In the genomic region with DNA sequence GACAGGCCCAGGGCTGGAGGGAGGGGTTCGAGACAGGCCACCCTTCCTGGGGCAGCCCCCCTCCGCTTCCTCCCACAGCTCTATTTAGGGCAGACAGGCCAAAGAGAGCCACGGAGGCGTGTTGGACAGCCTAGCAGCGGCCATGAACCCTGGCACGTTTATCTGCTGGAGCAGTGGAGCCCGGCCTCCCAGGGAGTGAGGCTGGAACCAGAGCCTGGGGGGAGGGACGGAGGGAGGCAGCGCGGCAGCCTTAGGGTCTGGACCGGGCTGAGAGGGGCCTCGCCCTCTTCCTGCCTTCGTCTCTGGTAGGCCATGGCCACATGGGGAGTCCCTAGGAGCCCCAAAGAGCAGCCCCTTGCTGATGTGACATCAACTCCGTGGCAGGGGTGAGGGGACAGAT, we compare ENCODE assay signal across 28 cellular contexts. TPM values are rescaled to one million over a fixed set of nuclear protein-coding genes. Genes with fewer than 3 reads are reported as not detected.
"Had no signal": no experiment of that assay in that cellular context is flagged by ENCODE, and none has a peak within 500 bp of the region (broad histone marks: within the 10 kb centered on the region; RNA-seq: fewer than 3 reads in every experiment).

No MANE protein-coding gene starts in this region.

- ATAC-seq: activated T-helper 17 cell treated with anti-CD3 and anti-CD28 coated beads, Interleukin-2, amount 50 U/mL, for 72 hours; esophagus mucosa; left colon; stimulated activated effector memory CD8-positive, alpha-beta T cell treated with anti-CD3 and anti-CD28 coated beads, Interleukin-12 subunit alpha, Interleukin-12 subunit beta, amount 100 ng/mL, for 72 hours; T-cell had no signal

- H3K4me3 ChIP-seq: adrenal gland, right lobe of liver, uterus had no signal

- H3K27ac ChIP-seq: adrenal gland, right lobe of liver, uterus had no signal

- H3K4me1 Mint-ChIP-seq: activated T-helper 17 cell treated with anti-CD3 and anti-CD28 coated beads, Interleukin-2, amount 50 U/mL, for 72 hours had no signal

- H3K36me3 Mint-ChIP-seq: activated naive CD8-positive, alpha-beta T cell; natural killer cell; T-cell had no signal

- H3K9me3 Mint-ChIP-seq: activated T-helper 17 cell treated with anti-CD3 and anti-CD28 coated beads, Interleukin-2, amount 50 U/mL, for 72 hours; natural killer cell; stimulated activated effector memory CD8-positive, alpha-beta T cell treated with anti-CD3 and anti-CD28 coated beads, Interleukin-12 subunit alpha, Interleukin-12 subunit beta, amount 100 ng/mL, for 72 hours; T-cell had no signal

- H3K36me3 ChIP-seq: adrenal gland, right lobe of liver, uterus had no signal

- H3K9me3 ChIP-seq: adrenal gland, right lobe of liver, uterus had no signal

- DNase-seq: activated CD4-positive, alpha-beta T cell treated with anti-CD3 and anti-CD28 coated beads for 1 hour; activated naive CD4-positive, alpha-beta T cell; activated T-cell treated with anti-CD3 and anti-CD28 coated beads, Interleukin-2, amount 50 U/mL, for 1 hour; adrenal gland; central memory CD4-positive, alpha-beta T cell; effector memory CD4-positive, alpha-beta T cell; head of caudate nucleus; left colon; mammary epithelial cell; midbrain; natural killer cell; small intestine; stimulated activated CD4-positive, alpha-beta T cell treated with anti-CD3 and anti-CD28 coated beads, Interleukin-2, amount 100 ng/mL, for 24 hours; T-cell; trophoblast cell; uterus had no signal

- H3K4me3 Mint-ChIP-seq: activated naive CD8-positive, alpha-beta T cell; activated T-helper 17 cell treated with anti-CD3 and anti-CD28 coated beads, Interleukin-2, amount 50 U/mL, for 72 hours; natural killer cell; stimulated activated effector memory CD8-positive, alpha-beta T cell treated with anti-CD3 and anti-CD28 coated beads, Interleukin-12 subunit alpha, Interleukin-12 subunit beta, amount 100 ng/mL, for 72 hours; T-cell had no signal

- H3K4me1 ChIP-seq: right lobe of liver had no signal

RNA-seq across cellular contexts. Expression of gene UNCX, which starts 17.1 kb away (rescaled TPM):
- total RNA-seq: activated T-helper 17 cell treated with anti-CD3 and anti-CD28 coated beads, Interleukin-2, amount 50 U/mL, for 72 hours; adrenal gland; astrocyte; dermis microvascular lymphatic vessel endothelial cell; endothelial cell of umbilical vein; esophagus mucosa; frontal cortex; left colon; mammary epithelial cell; natural killer cell; osteocyte; progenitor cell of endocrine pancreas; right lobe of liver; T-cell; temporal lobe; uterus had no signal
- polyA plus RNA-seq: adrenal gland, endothelial cell of umbilical vein, mammary epithelial cell, small intestine had no signal
